In the genomic region with DNA sequence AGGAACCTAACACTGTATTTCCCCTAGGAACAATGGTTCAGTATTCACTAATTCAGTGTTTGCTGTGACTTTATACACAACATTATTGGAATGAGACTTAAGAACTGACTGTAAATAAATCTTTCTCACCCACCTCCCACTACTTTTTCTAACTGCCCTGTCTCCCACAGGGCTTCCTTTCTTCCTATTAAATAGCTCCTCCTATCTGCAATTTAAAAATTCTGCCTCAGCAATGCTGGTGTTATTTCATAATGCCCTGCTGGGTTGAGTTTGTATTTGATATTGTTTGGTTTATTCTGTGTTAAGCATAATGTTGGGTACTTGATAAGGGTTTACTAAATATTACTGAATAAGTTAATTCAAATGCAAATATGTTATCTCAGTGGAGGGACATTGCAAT, we compare ENCODE assay signal across 22 cellular contexts.
A peak's percentile ranks its signal among the peaks of the same experiment; 100 is the strongest.
DNase-seq lines count a peak whose midpoint lies in the region; ATAC-seq, FAIRE-seq and TF ChIP-seq lines count a peak whose summit lies in the region.
"Had no signal": no experiment of that assay in that cellular context is flagged by ENCODE, and none has a peak within 500 bp of the region (broad histone marks: within the 10 kb centered on the region; RNA-seq: fewer than 3 reads in every experiment).

No MANE protein-coding gene starts in this region.

- TF ChIP-seq RAD21 in HepG2 (CRISPR knock-in tag; IDR thresholded peaks at IDR 0.05), result no peak

- no peaks in the 10 kb centered on the region for H3K9me2 ChIP-seq in MM.1S (replicated peaks; ENCODE audit: insufficient read depth, low read length)

- no peak for FAIRE-seq in HepG2 (lab: Jason Lieb, UNC)
- FAIRE-seq: GM12878 had no signal

- H3K4me3 ChIP-seq in HepG2 (replicated peaks in 1 of 3; ENCODE audit: insufficient read depth in 1 of 3, low read depth in 2 of 3, low read length in 3 of 3) (no peak overlapping the region), right lobe of liver (no peak overlapping the region), choroid plexus epithelial cell (ENCODE audit: low read depth, low read length) (no peak overlapping the region), MM.1S (ENCODE audit: low read length) (no peak overlapping the region)
- H3K4me3 ChIP-seq: GM12878, thoracic aorta had no signal

- H3K27ac ChIP-seq in HepG2 (ENCODE audit: extremely low read length, insufficient read depth, low read length) (no peak overlapping the region), right lobe of liver (no peak overlapping the region), MM.1S (ENCODE audit: low read length) (no peak overlapping the region)
- H3K27ac ChIP-seq: RWPE1, thoracic aorta had no signal

- H3K27me3 ChIP-seq in HepG2 (ENCODE audit: control insufficient read depth in 1 of 2, insufficient read depth in 2 of 2, low read length in 2 of 2) (no peaks in the 10 kb centered on the region), right lobe of liver (no peaks in the 10 kb centered on the region), MM.1S (replicated peaks; ENCODE audit: insufficient read depth, low read length) (no peaks in the 10 kb centered on the region)

- H3K4me2 ChIP-seq in HepG2 (ENCODE audit: low read depth, low read length), result no peak overlapping the region
- H3K4me2 ChIP-seq in MM.1S (ENCODE audit: low read depth, low read length), result no peak overlapping the region

- TF ChIP-seq POLR2A in HepG2 (IDR thresholded peaks at IDR 0.05; ENCODE audit: insufficient read depth in 1 of 2, low read depth in 2 of 2, low read length in 2 of 2), result no peak
- no peak for TF ChIP-seq POLR2A in right lobe of liver (IDR thresholded peaks at IDR 0.05)

- BruUV-seq in HepG2 (replicated peaks; lab: Mats Ljungman, UMichigan), result no TSS peak

- H3K79me2 ChIP-seq in HepG2 (ENCODE audit: insufficient read depth, low read length) (no peaks in the 10 kb centered on the region), MM.1S (ENCODE audit: low read length) (no peaks in the 10 kb centered on the region)

- ATAC-seq in HepG2, result no peak
- ATAC-seq in right lobe of liver, result no peak
- no peak for ATAC-seq in GM18517 (IDR thresholded peaks at IDR 0.05; ENCODE audit: unreplicated experiment)
- ATAC-seq: GM12878, left colon, SK-N-SH treated with all-trans-retinoic acid at 6 μM for 48 hours had no signal

- intact Hi-C loops in HepG2 (cut with micrococcal nuclease; ENCODE audit: unreplicated experiment) (no loop called here), right lobe of liver (cut with DNase I) (no loop called here)

- H2AFZ ChIP-seq in HepG2 (ENCODE audit: low read length), result no peak overlapping the region
- no peak overlapping the region for H2AFZ ChIP-seq in MM.1S (ENCODE audit: low read length)

- TF ChIP-seq EP300 in HepG2 (IDR thresholded peaks at IDR 0.05; ENCODE audit: low read depth in 2 of 2, low read length in 2 of 2) (no peak), HepG2 (CRISPR knock-in tag; IDR thresholded peaks at IDR 0.05; ENCODE audit: borderline replicate concordance) (no peak)

- in situ Hi-C loops in HepG2 (cut with HindIII; ENCODE audit: extremely low pct_ligation_motif_present, low pct_unique_long_range_greater_than_20kb), result no loop called here

- H3F3A ChIP-seq in MM.1S (ENCODE audit: insufficient read depth, low read length), result no peaks in the 10 kb centered on the region

- POLR2A ChIA-PET in HepG2 (lab: Yijun Ruan, JAX), result no interaction called here

- TF ChIP-seq CTCF in HepG2 (CRISPR knock-in tag; IDR thresholded peaks at IDR 0.05) (no peak), right lobe of liver (IDR thresholded peaks at IDR 0.05) (no peak), choroid plexus epithelial cell (conservative IDR thresholded peaks at IDR 0.05; ENCODE audit: low read depth, low read length) (peak; percentile 24), MM.1S (IDR thresholded peaks at IDR 0.05; ENCODE audit: low read length) (no peak)

- H3K9ac ChIP-seq in HepG2 (ENCODE audit: insufficient read depth, low read depth, low read length), result no peak overlapping the region
- H3K9ac ChIP-seq in MM.1S (ENCODE audit: low read length), result no peak overlapping the region

- no peak for DNase-seq in HepG2 (ENCODE audit: low spot score)
- no peak for DNase-seq in right lobe of liver
- DNase-seq in NCI-H1436 (lab: John Stamatoyannopoulos, UW), result peak; percentile 37
- peak; percentile 42 for DNase-seq in choroid plexus epithelial cell (ENCODE audit: low read depth)
- no peak for DNase-seq in MM.1S
- DNase-seq in activated effector memory CD4-positive, alpha-beta T cell treated with anti-CD3 and anti-CD28 coated beads, Interleukin-2, amount 50 U/mL, for 16 hours, result no peak
- DNase-seq: activated CD4-positive, alpha-beta memory T cell treated with anti-CD3 and anti-CD28 coated beads, Interleukin-2, amount 10 ng/mL, durations not matched to agents 7 days and 5 days; activated naive CD4-positive, alpha-beta T cell treated with Interleukin-2 at 50 U/mL for 16 hours; activated T-cell treated with anti-CD3 and anti-CD28 coated beads, Interleukin-2, amount 50 U/mL, for 1 hour; amygdala; CD8-positive, alpha-beta memory T cell; DMS79 treated with DMSO at 0.1 percent for 48 hours; left colon; mesenchymal stem cell; NCI-H1694; stimulated activated CD4-positive, alpha-beta T cell treated with anti-CD3 and anti-CD28 coated beads, Interleukin-2, amount 100 ng/mL, for 48 hours; stimulated activated naive CD4-positive, alpha-beta T cell had no signal

- CTCF ChIA-PET in HepG2 (lab: Yijun Ruan, JAX; ENCODE audit: low intra/inter-chr PET ratio, low total read pairs), result no interaction called here

- H4K20me1 ChIP-seq in HepG2 (ENCODE audit: insufficient read depth, low read length) (no peaks in the 10 kb centered on the region), MM.1S (ENCODE audit: insufficient read depth, low read length) (no peaks in the 10 kb centered on the region)

- no peaks in the 10 kb centered on the region for H3K36me3 ChIP-seq in HepG2 (replicated peaks in 1 of 2; ENCODE audit: control insufficient read depth in 1 of 2, insufficient read depth in 2 of 2, low read length in 2 of 2)
- H3K36me3 ChIP-seq in right lobe of liver, result no peaks in the 10 kb centered on the region
- H3K36me3 ChIP-seq in MM.1S (replicated peaks; ENCODE audit: insufficient read depth, low read length), result no peaks in the 10 kb centered on the region
- H3K36me3 ChIP-seq: thoracic aorta had no signal

- H3K9me3 ChIP-seq in HepG2 (ENCODE audit: low read length), result no peaks in the 10 kb centered on the region
- H3K9me3 ChIP-seq in right lobe of liver, result no peaks in the 10 kb centered on the region
- no peaks in the 10 kb centered on the region; the same call in 1 of the 2 replicates for H3K9me3 ChIP-seq in MM.1S (replicated peaks; ENCODE audit: insufficient read depth, low read length)
- H3K9me3 ChIP-seq: thoracic aorta had no signal

- no peaks in the 10 kb centered on the region for H3K4me1 ChIP-seq in HepG2 (ENCODE audit: insufficient read depth, low read length)
- no peaks in the 10 kb centered on the region for H3K4me1 ChIP-seq in right lobe of liver
- no peaks in the 10 kb centered on the region for H3K4me1 ChIP-seq in MM.1S (ENCODE audit: low read length)

TF ChIP-seq in HepG2, 621 proteins besides CTCF, POLR2A, EP300 and RAD21:
- TF ChIP-seq STAG1 (CRISPR knock-in tag; IDR thresholded peaks at IDR 0.05) (peak; percentile 4; the same call in 1 of the 2 replicates), PCBP2 (optimal IDR thresholded peaks at IDR 0.05; ENCODE audit: low read depth, low read length, poor library complexity, severe bottlenecking) (no peak), ASH2L (IDR thresholded peaks at IDR 0.05; ENCODE audit: insufficient read length, low read depth, low read length) (no peak)
- TF ChIP-seq, protein P1, sequence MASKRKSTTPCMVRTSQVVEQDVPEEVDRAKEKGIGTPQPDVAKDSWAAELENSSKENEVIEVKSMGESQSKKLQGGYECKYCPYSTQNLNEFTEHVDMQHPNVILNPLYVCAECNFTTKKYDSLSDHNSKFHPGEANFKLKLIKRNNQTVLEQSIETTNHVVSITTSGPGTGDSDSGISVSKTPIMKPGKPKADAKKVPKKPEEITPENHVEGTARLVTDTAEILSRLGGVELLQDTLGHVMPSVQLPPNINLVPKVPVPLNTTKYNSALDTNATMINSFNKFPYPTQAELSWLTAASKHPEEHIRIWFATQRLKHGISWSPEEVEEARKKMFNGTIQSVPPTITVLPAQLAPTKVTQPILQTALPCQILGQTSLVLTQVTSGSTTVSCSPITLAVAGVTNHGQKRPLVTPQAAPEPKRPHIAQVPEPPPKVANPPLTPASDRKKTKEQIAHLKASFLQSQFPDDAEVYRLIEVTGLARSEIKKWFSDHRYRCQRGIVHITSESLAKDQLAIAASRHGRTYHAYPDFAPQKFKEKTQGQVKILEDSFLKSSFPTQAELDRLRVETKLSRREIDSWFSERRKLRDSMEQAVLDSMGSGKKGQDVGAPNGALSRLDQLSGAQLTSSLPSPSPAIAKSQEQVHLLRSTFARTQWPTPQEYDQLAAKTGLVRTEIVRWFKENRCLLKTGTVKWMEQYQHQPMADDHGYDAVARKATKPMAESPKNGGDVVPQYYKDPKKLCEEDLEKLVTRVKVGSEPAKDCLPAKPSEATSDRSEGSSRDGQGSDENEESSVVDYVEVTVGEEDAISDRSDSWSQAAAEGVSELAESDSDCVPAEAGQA (IDR thresholded peaks at IDR 0.05; ENCODE audit: low read depth), result no peak
- TF ChIP-seq, protein P1 (CRISPR knock-in tag; IDR thresholded peaks at IDR 0.05; ENCODE audit: borderline replicate concordance), result no peak

Comparison
In these comparisons a context has a peak if more than half of its experiments do, and no peak if none do; other contexts are left out.
1. DNase-seq: peak in NCI-H1436 (single experiment) and choroid plexus epithelial cell (single experiment); none in HepG2 (single experiment), right lobe of liver (0 of 3), MM.1S (single experiment) and activated effector memory CD4-positive, alpha-beta T cell treated with anti-CD3 and anti-CD28 coated beads, Interleukin-2, amount 50 U/mL, for 16 hours (single experiment).